Comparison of ENCODE assay signal across 28 cellular contexts in the genomic region with DNA sequence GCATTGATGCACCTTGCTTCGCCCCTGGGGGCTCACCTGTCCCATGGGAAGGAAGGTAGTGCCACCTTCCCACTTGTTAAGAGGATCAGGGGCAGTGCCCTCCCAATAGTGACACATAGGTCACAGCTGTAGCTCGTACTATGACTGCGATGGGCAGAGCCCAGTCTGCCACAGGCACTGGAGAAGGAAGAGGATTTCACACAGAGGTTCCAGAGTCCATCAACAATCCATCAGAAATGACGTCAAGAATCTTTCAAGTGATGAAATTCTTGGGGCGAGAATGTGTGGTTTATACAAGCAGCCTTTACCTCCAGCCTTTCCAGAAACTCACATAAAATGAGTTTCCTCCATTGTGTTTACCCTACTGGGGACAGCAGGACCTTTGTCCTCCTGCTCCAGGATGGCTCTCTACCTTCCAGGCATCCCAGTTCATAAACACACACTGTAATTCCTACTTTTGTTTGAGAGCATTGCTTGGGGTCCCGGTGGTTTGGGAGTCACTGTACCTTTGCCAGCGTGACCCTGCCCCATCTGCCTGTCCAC.
"Had no signal": no experiment of that assay in that cellular context is flagged by ENCODE, and none has a peak within 500 bp of the region (broad histone marks: within the 10 kb centered on the region; RNA-seq: fewer than 3 reads in every experiment).

No MANE protein-coding gene starts in this region.

- H3K9me3 Mint-ChIP-seq: activated naive CD4-positive, alpha-beta T cell treated with anti-CD3 and anti-CD28 coated beads, Interleukin-2, amount 50 U/mL, for 72 hours; activated naive CD8-positive, alpha-beta T cell treated with anti-CD3 and anti-CD28 coated beads, Interleukin-2, amount 50 U/mL, for 24 hours; activated T-cell treated with anti-CD3 and anti-CD28 coated beads, Interleukin-2, amount 50 U/mL, for 24 hours; activated T-helper 1 cell treated with anti-CD3 and anti-CD28 coated beads, Interleukin-12 subunit alpha, Interleukin-12 subunit beta, Interleukin-2, Interleukin-4 antibody, amounts not matched to agents 30 ng/mL and 10 ng/mL and 1 ng/mL, durations not matched to agents 14 hours and 24 hours and 36 hours; WTC11 had no signal

- ATAC-seq: activated CD8-positive, alpha-beta T cell treated with anti-CD3 and anti-CD28 coated beads, Interleukin-2, amount 10 ng/mL, durations not matched to agents 7 days and 5 days; activated naive CD4-positive, alpha-beta T cell treated with anti-CD3 and anti-CD28 coated beads, Interleukin-2, amount 50 U/mL, for 72 hours; activated naive CD8-positive, alpha-beta T cell treated with anti-CD3 and anti-CD28 coated beads, Interleukin-2, amount 50 U/mL, for 24 hours; SK-N-SH treated with all-trans-retinoic acid at 6 μM for 48 hours; WTC11 had no signal

- H3K36me3 Mint-ChIP-seq: activated naive CD4-positive, alpha-beta T cell treated with anti-CD3 and anti-CD28 coated beads, Interleukin-2, amount 50 U/mL, for 72 hours; WTC11 had no signal

- H3K4me1 ChIP-seq: Peyer's patch, SJSA1 had no signal

- H3K27me3 Mint-ChIP-seq: activated naive CD8-positive, alpha-beta T cell treated with anti-CD3 and anti-CD28 coated beads, Interleukin-2, amount 50 U/mL, for 24 hours had no signal

- H3K27ac ChIP-seq: KMS-11, Peyer's patch, RWPE1, SJSA1 had no signal

- H3K27ac Mint-ChIP-seq: activated CD8-positive, alpha-beta T cell treated with anti-CD3 and anti-CD28 coated beads, Interleukin-2, amount 10 ng/mL, durations not matched to agents 7 days and 5 days; activated naive CD4-positive, alpha-beta T cell treated with anti-CD3 and anti-CD28 coated beads, Interleukin-2, amount 50 U/mL, for 72 hours; activated naive CD8-positive, alpha-beta T cell treated with anti-CD3 and anti-CD28 coated beads, Interleukin-2, amount 50 U/mL, for 24 hours; activated T-cell treated with anti-CD3 and anti-CD28 coated beads, Interleukin-2, amount 50 U/mL, for 24 hours; activated T-helper 1 cell treated with anti-CD3 and anti-CD28 coated beads, Interleukin-12 subunit alpha, Interleukin-12 subunit beta, Interleukin-2, Interleukin-4 antibody, amounts not matched to agents 30 ng/mL and 10 ng/mL and 1 ng/mL, durations not matched to agents 14 hours and 24 hours and 36 hours; WTC11 had no signal

- H3K4me3 ChIP-seq: Peyer's patch, SJSA1 had no signal

- H3K27me3 ChIP-seq: Peyer's patch had no signal

- DNase-seq: activated CD4-positive, alpha-beta T cell treated with anti-CD3 and anti-CD28 coated beads for 48 hours; activated CD4-positive, alpha-beta T cell treated with anti-CD3 and anti-CD28 coated beads, Interleukin-2, amount 50 U/mL, for 4 hours; activated CD4-positive, CD25-positive, alpha-beta regulatory T cell treated with anti-CD3 and anti-CD28 coated beads, Interleukin-2, amount 50 U/mL, for 72 hours; activated CD8-positive, alpha-beta memory T cell treated with anti-CD3 and anti-CD28 coated beads, Interleukin-2, amount 50 U/mL, for 48 hours; activated CD8-positive, alpha-beta T cell treated with anti-CD3 and anti-CD28 coated beads, Interleukin-2, amount 10 ng/mL, durations not matched to agents 7 days and 5 days; activated effector memory CD4-positive, alpha-beta T cell treated with Interleukin-2 at 50 U/mL for 16 hours; activated naive CD4-positive, alpha-beta T cell treated with Interleukin-2 at 50 U/mL for 16 hours; activated naive CD8-positive, alpha-beta T cell treated with anti-CD3 and anti-CD28 coated beads, Interleukin-2, amount 50 U/mL, for 24 hours; activated T-cell treated with anti-CD3 and anti-CD28 coated beads, Interleukin-2, amount 50 U/mL, for 24 hours; amygdala; central memory CD4-positive, alpha-beta T cell; MV-4-11; NCI-H1092 treated with DMSO at 0.1 percent for 48 hours; NCI-H1417 treated with DMSO at 0.1 percent for 48 hours; NCI-H1694; NCI-H2029; NCI-H510A treated with DMSO at 0.1 percent for 48 hours; NK-92 treated with Interleukin-12 subunit alpha and Interleukin-12 subunit beta, amount 100 ng/mL, for 24 hours; Peyer's patch; SHP77; SW 1271 had no signal

- H3K4me3 Mint-ChIP-seq: activated CD8-positive, alpha-beta T cell treated with anti-CD3 and anti-CD28 coated beads, Interleukin-2, amount 10 ng/mL, durations not matched to agents 7 days and 5 days; activated naive CD8-positive, alpha-beta T cell treated with anti-CD3 and anti-CD28 coated beads, Interleukin-2, amount 50 U/mL, for 24 hours; activated T-cell treated with anti-CD3 and anti-CD28 coated beads, Interleukin-2, amount 50 U/mL, for 24 hours; activated T-helper 1 cell treated with anti-CD3 and anti-CD28 coated beads, Interleukin-12 subunit alpha, Interleukin-12 subunit beta, Interleukin-2, Interleukin-4 antibody, amounts not matched to agents 30 ng/mL and 10 ng/mL and 1 ng/mL, durations not matched to agents 14 hours and 24 hours and 36 hours; WTC11 had no signal

- H3K4me1 Mint-ChIP-seq: activated naive CD8-positive, alpha-beta T cell treated with anti-CD3 and anti-CD28 coated beads, Interleukin-2, amount 50 U/mL, for 24 hours had no signal

- H3K36me3 ChIP-seq: Peyer's patch, SJSA1 had no signal

- H3K9me3 ChIP-seq: Peyer's patch, SJSA1 had no signal
